Comparison of ENCODE assay signal across 2 cellular contexts in genomic region chr18:22964116-22964515, GRCh38.
TF ChIP-seq lines count a peak whose summit lies in the region.

No MANE protein-coding gene starts in this region.

TF ChIP-seq in SK-N-SH, 30 proteins besides CTCF, POLR2A, EP300 and RAD21 (continued from another document):
- TF ChIP-seq ELF1 (IDR thresholded peaks at IDR 0.05) = no peak
- no peak for TF ChIP-seq SMC3 (IDR thresholded peaks at IDR 0.05; ENCODE audit: low read depth, low read length)
- TF ChIP-seq POLR2AphosphoS5 (IDR thresholded peaks at IDR 0.05; ENCODE audit: low read depth, low read length) = no peak
- TF ChIP-seq MEF2A (IDR thresholded peaks at IDR 0.05; ENCODE audit: borderline replicate concordance, low read depth) = no peak
- TF ChIP-seq REST (IDR thresholded peaks at IDR 0.05; ENCODE audit: low read depth, low read length) = no peak
- no peak for TF ChIP-seq FOSL2 (IDR thresholded peaks at IDR 0.05; ENCODE audit: borderline replicate concordance, low read depth)
- no peak for TF ChIP-seq RFX5 (IDR thresholded peaks at IDR 0.05; ENCODE audit: low read length)
- TF ChIP-seq, protein P1, sequence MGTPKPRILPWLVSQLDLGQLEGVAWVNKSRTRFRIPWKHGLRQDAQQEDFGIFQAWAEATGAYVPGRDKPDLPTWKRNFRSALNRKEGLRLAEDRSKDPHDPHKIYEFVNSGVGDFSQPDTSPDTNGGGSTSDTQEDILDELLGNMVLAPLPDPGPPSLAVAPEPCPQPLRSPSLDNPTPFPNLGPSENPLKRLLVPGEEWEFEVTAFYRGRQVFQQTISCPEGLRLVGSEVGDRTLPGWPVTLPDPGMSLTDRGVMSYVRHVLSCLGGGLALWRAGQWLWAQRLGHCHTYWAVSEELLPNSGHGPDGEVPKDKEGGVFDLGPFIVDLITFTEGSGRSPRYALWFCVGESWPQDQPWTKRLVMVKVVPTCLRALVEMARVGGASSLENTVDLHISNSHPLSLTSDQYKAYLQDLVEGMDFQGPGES (IDR thresholded peaks at IDR 0.05; ENCODE audit: low read depth, low read length) = no peak
- TF ChIP-seq NFIC (IDR thresholded peaks at IDR 0.05; ENCODE audit: borderline replicate concordance) = no peak
- TF ChIP-seq, protein P2, sequence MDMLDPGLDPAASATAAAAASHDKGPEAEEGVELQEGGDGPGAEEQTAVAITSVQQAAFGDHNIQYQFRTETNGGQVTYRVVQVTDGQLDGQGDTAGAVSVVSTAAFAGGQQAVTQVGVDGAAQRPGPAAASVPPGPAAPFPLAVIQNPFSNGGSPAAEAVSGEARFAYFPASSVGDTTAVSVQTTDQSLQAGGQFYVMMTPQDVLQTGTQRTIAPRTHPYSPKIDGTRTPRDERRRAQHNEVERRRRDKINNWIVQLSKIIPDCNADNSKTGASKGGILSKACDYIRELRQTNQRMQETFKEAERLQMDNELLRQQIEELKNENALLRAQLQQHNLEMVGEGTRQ (IDR thresholded peaks at IDR 0.05; ENCODE audit: borderline replicate concordance, low read depth, low read length) = no peak
- no peak for TF ChIP-seq RXRA (IDR thresholded peaks at IDR 0.05; ENCODE audit: borderline replicate concordance, low read depth)
- no peak for TF ChIP-seq USF1 (IDR thresholded peaks at IDR 0.05; ENCODE audit: borderline replicate concordance, low read depth)
- no peak for TF ChIP-seq MAX (IDR thresholded peaks at IDR 0.05; ENCODE audit: low read depth)

TF ChIP-seq in SK-N-SH treated with all-trans-retinoic acid at 6 μM for 48 hours, 23 proteins besides CTCF, POLR2A, EP300 and RAD21 (continued from another document):
- TF ChIP-seq ZNF70 (CRISPR knock-in tag; IDR thresholded peaks at IDR 0.05) = no peak
- TF ChIP-seq ISL1 (CRISPR knock-in tag; IDR thresholded peaks at IDR 0.05) = no peak
- TF ChIP-seq, protein P3, sequence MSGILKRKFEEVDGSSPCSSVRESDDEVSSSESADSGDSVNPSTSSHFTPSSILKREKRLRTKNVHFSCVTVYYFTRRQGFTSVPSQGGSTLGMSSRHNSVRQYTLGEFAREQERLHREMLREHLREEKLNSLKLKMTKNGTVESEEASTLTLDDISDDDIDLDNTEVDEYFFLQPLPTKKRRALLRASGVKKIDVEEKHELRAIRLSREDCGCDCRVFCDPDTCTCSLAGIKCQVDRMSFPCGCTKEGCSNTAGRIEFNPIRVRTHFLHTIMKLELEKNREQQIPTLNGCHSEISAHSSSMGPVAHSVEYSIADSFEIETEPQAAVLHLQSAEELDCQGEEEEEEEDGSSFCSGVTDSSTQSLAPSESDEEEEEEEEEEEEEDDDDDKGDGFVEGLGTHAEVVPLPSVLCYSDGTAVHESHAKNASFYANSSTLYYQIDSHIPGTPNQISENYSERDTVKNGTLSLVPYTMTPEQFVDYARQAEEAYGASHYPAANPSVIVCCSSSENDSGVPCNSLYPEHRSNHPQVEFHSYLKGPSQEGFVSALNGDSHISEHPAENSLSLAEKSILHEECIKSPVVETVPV (CRISPR knock-in tag; IDR thresholded peaks at IDR 0.05) = no peak
- TF ChIP-seq ZNF565 (CRISPR knock-in tag; conservative IDR thresholded peaks at IDR 0.05; ENCODE audit: low read depth) = no peak
- no peak for TF ChIP-seq ZNF8 (CRISPR knock-in tag; IDR thresholded peaks at IDR 0.05)
- no peak for TF ChIP-seq ESRRG (CRISPR knock-in tag; IDR thresholded peaks at IDR 0.05)
- no peak for TF ChIP-seq SNAI2 (CRISPR knock-in tag; IDR thresholded peaks at IDR 0.05)
- TF ChIP-seq, protein P4, sequence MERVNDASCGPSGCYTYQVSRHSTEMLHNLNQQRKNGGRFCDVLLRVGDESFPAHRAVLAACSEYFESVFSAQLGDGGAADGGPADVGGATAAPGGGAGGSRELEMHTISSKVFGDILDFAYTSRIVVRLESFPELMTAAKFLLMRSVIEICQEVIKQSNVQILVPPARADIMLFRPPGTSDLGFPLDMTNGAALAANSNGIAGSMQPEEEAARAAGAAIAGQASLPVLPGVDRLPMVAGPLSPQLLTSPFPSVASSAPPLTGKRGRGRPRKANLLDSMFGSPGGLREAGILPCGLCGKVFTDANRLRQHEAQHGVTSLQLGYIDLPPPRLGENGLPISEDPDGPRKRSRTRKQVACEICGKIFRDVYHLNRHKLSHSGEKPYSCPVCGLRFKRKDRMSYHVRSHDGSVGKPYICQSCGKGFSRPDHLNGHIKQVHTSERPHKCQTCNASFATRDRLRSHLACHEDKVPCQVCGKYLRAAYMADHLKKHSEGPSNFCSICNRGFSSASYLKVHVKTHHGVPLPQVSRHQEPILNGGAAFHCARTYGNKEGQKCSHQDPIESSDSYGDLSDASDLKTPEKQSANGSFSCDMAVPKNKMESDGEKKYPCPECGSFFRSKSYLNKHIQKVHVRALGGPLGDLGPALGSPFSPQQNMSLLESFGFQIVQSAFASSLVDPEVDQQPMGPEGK (CRISPR knock-in tag; IDR thresholded peaks at IDR 0.05; ENCODE audit: borderline replicate concordance) = no peak
- TF ChIP-seq OSR1 (CRISPR knock-in tag; IDR thresholded peaks at IDR 0.05) = no peak
- no peak for TF ChIP-seq ZFP30 (CRISPR knock-in tag; IDR thresholded peaks at IDR 0.05)
- no peak for TF ChIP-seq PPARA (CRISPR knock-in tag; IDR thresholded peaks at IDR 0.05; ENCODE audit: borderline replicate concordance)
- TF ChIP-seq GLIS3 (CRISPR knock-in tag; IDR thresholded peaks at IDR 0.05) = no peak
- TF ChIP-seq POU6F1 (CRISPR knock-in tag; IDR thresholded peaks at IDR 0.05; ENCODE audit: borderline replicate concordance, low read depth) = no peak
- TF ChIP-seq TOX (CRISPR knock-in tag; IDR thresholded peaks at IDR 0.05; ENCODE audit: borderline replicate concordance) = no peak
